ENCODE assay signal across 15 cellular contexts in the genomic region with DNA sequence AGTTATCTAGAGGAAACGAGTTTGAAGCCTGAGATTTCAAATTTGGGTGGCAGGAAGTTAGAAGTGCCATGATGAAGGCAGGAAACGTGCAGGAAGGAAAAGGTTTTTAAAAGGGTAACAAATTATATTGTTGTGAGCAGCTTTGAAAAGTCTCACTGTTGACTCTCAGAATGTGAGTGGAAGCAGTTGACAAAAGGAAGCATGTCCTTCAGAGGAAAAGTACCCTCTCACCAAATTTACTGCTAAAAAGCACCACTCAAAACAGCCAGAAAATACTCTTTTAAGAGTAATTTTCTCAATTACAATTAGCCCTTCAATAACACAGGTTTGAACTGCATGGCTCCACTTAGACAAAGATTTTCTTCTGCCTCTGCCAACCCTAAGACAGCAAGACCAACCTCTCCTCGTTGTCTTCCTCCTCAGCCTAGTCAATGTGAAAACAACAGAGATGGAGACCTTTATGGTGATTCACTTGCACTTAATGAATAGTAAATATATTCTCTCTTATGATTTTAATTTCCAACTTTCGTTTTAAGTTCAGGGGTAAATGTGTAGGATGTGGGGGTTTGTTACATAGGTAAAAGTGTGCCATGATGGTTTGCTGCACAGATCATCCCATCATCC.
A peak's percentile ranks its signal among the peaks of the same experiment; 100 is the strongest.
DNase-seq lines count a peak whose midpoint lies in the region; FAIRE-seq and TF ChIP-seq lines count a peak whose summit lies in the region.
"Had no signal": no experiment of that assay in that cellular context is flagged by ENCODE, and none has a peak within 500 bp of the region (broad histone marks: within the 10 kb centered on the region; RNA-seq: fewer than 3 reads in every experiment).

No MANE protein-coding gene starts in this region.

- H3K36me3 ChIP-seq in BLaER1 treated with 17β-estradiol and CSF1 and Interleukin-3, amounts not matched to agents 10 nM and 100 nM: no peaks in the 10 kb centered on the region
- H3K36me3 ChIP-seq in CD8-positive, alpha-beta memory T cell (ENCODE audit: insufficient read depth, low read length): no peaks in the 10 kb centered on the region
- H3K36me3 ChIP-seq in endothelial cell of umbilical vein (ENCODE audit: control insufficient read depth in 2 of 2, extremely low read depth in 1 of 2, insufficient read depth in 2 of 2, low read length in 2 of 2): no peaks in the 10 kb centered on the region
- H3K36me3 ChIP-seq in hepatocyte (replicated peaks; ENCODE audit: insufficient read depth, low read depth): no peaks in the 10 kb centered on the region
- H3K36me3 ChIP-seq: esophagus squamous epithelium, WERI-Rb-1 had no signal

- peak overlapping the region; percentile 73 to 97 (median 90) for H3K27ac Mint-ChIP-seq in CD8-positive, alpha-beta memory T cell
- H3K27ac Mint-ChIP-seq in activated CD4-positive, alpha-beta memory T cell treated with anti-CD3 and anti-CD28 coated beads for 36 hours: peak overlapping the region; percentile 93
- H3K27ac Mint-ChIP-seq: dendritic cell treated with granulocyte-macrophage colony-stimulating factor and Interleukin-4, amounts not matched to agents 40 ng/mL and 50 ng/mL, for 4 days had no signal

- H3K9me2 ChIP-seq in hepatocyte (replicated peaks; ENCODE audit: insufficient read depth): no peaks in the 10 kb centered on the region

- H3K4me3 ChIP-seq in BLaER1 treated with 17β-estradiol and CSF1 and Interleukin-3, amounts not matched to agents 10 nM and 100 nM: peak overlapping the region in 1 of 10 experiments; percentile 15; a peak in 1 of 20 replicates
- H3K4me3 ChIP-seq in CD8-positive, alpha-beta memory T cell (ENCODE audit: low read length): no peak overlapping the region
- H3K4me3 ChIP-seq in endothelial cell of umbilical vein (replicated peaks in 1 of 3; ENCODE audit: insufficient read depth in 1 of 3, low read depth in 1 of 3, low read length in 3 of 3): no peak overlapping the region
- no peak overlapping the region for H3K4me3 ChIP-seq in hepatocyte
- H3K4me3 ChIP-seq: esophagus squamous epithelium had no signal

- peak overlapping the region in 6 of 7 donors; percentile 38 to 73 (median 66) for H3K4me3 Mint-ChIP-seq in CD8-positive, alpha-beta memory T cell
- no peak overlapping the region for H3K4me3 Mint-ChIP-seq in activated CD4-positive, alpha-beta memory T cell treated with anti-CD3 and anti-CD28 coated beads for 36 hours
- H3K4me3 Mint-ChIP-seq: dendritic cell treated with granulocyte-macrophage colony-stimulating factor and Interleukin-4, amounts not matched to agents 40 ng/mL and 50 ng/mL, for 4 days had no signal

- H3K9me3 ChIP-seq in BLaER1 treated with 17β-estradiol and CSF1 and Interleukin-3, amounts not matched to agents 10 nM and 100 nM (replicated peaks in 1 of 11): peaks cover 0 to 56% (median 36%) of the 10 kb centered on the region in 11 experiments; a peak in 19 of 22 replicates
- no peaks in the 10 kb centered on the region for H3K9me3 ChIP-seq in CD8-positive, alpha-beta memory T cell (ENCODE audit: low read length)
- H3K9me3 ChIP-seq in endothelial cell of umbilical vein (replicated peaks; ENCODE audit: control insufficient read depth, insufficient read depth, low read length): no peaks in the 10 kb centered on the region
- H3K9me3 ChIP-seq in hepatocyte (ENCODE audit: low read depth): no peaks in the 10 kb centered on the region
- H3K9me3 ChIP-seq: esophagus squamous epithelium had no signal

- no peaks in the 10 kb centered on the region for H3K79me2 ChIP-seq in endothelial cell of umbilical vein (ENCODE audit: control insufficient read depth, insufficient read depth, low read length)
- H3K79me2 ChIP-seq in hepatocyte: no peaks in the 10 kb centered on the region

- 66% methylated on average over 4 of the region's 4 CpGs for WGBS in hepatocyte (ENCODE audit: low lambda C conversion rate, missing lambda C conversion rate)

- peak overlapping the region in 8 of 11 experiments; percentile 1 to 39 (median 15); a peak in 8 of 22 replicates for H3K9ac ChIP-seq in BLaER1 treated with 17β-estradiol and CSF1 and Interleukin-3, amounts not matched to agents 10 nM and 100 nM
- H3K9ac ChIP-seq in endothelial cell of umbilical vein (replicated peaks; ENCODE audit: extremely low read depth, insufficient read depth, low read length): no peak overlapping the region

- DNase-seq in CD8-positive, alpha-beta memory T cell: peak in 2 of 5 donors; percentile 5 to 33
- DNase-seq in activated CD4-positive, alpha-beta memory T cell treated with anti-CD3 and anti-CD28 coated beads for 36 hours: no peak
- DNase-seq in endothelial cell of umbilical vein (ENCODE audit: low read depth, low spot score) (peak; percentile 24), hepatocyte (ENCODE audit: low spot score) (no peak), NCI-H1694 treated with DMSO at 0.1 percent for 48 hours (lab: John Stamatoyannopoulos, UW) (no peak), iPS-NIHi7 (ENCODE audit: extremely low spot score) (no peak)
- DNase-seq: esophagus squamous epithelium, glutamatergic neuron, GOT3, mesenchymal stem cell, NCI-H1694, retina, WERI-Rb-1 had no signal

- H3K27me3 Mint-ChIP-seq in CD8-positive, alpha-beta memory T cell: no peaks in the 10 kb centered on the region
- H3K27me3 Mint-ChIP-seq in activated CD4-positive, alpha-beta memory T cell treated with anti-CD3 and anti-CD28 coated beads for 36 hours: no peaks in the 10 kb centered on the region
- H3K27me3 Mint-ChIP-seq: dendritic cell treated with granulocyte-macrophage colony-stimulating factor and Interleukin-4, amounts not matched to agents 40 ng/mL and 50 ng/mL, for 4 days had no signal

- TF ChIP-seq POLR2A in endothelial cell of umbilical vein (IDR thresholded peaks at IDR 0.05; ENCODE audit: low read depth, low read length): no peak

- no peaks in the 10 kb centered on the region for H3K27me3 ChIP-seq in BLaER1 treated with 17β-estradiol and CSF1 and Interleukin-3, amounts not matched to agents 10 nM and 100 nM
- H3K27me3 ChIP-seq in CD8-positive, alpha-beta memory T cell (ENCODE audit: insufficient read depth, low read length, poor library complexity, severe bottlenecking): no peaks in the 10 kb centered on the region
- H3K27me3 ChIP-seq in endothelial cell of umbilical vein (ENCODE audit: control insufficient read depth in 2 of 2, insufficient read depth in 2 of 2, low read length in 2 of 2) (no peaks in the 10 kb centered on the region), hepatocyte (no peaks in the 10 kb centered on the region)
- H3K27me3 ChIP-seq: esophagus squamous epithelium had no signal

- POLR2A ChIA-PET in CD8-positive, alpha-beta memory T cell (lab: Charles Lee): no interaction called here
- POLR2A ChIA-PET in activated CD4-positive, alpha-beta memory T cell treated with anti-CD3 and anti-CD28 coated beads for 36 hours (lab: Charles Lee): interaction anchor here (1.9 kb wide), 1 partner anchor 18 kb away, joined by 7 read pairs; no protein-coding TSS in a partner anchor
- POLR2A ChIA-PET in endothelial cell of umbilical vein (lab: Charles Lee): no interaction called here

- BruUV-seq in endothelial cell of umbilical vein (replicated peaks; lab: Mats Ljungman, UMichigan): no TSS peak

- no peak for FAIRE-seq in endothelial cell of umbilical vein (lab: Jason Lieb, UNC)

- H3K4me1 Mint-ChIP-seq in CD8-positive, alpha-beta memory T cell: peaks cover 34 to 41% (median 36%) of the 10 kb centered on the region in 3 donors
- peaks cover 28% of the 10 kb centered on the region for H3K4me1 Mint-ChIP-seq in activated CD4-positive, alpha-beta memory T cell treated with anti-CD3 and anti-CD28 coated beads for 36 hours (ENCODE audit: low read depth)

- dilution Hi-C loops in endothelial cell of umbilical vein (cut with MboI; ENCODE audit: extremely low pct_ligation_motif_present, low sequenced_read_pairs): no loop called here

- peak overlapping the region; percentile 8 for H2AFZ ChIP-seq in endothelial cell of umbilical vein (ENCODE audit: low read depth, low read length)
- H2AFZ ChIP-seq in hepatocyte: no peak overlapping the region

- H4K20me1 ChIP-seq in BLaER1 treated with 17β-estradiol and CSF1 and Interleukin-3, amounts not matched to agents 10 nM and 100 nM: no peaks in the 10 kb centered on the region
- H4K20me1 ChIP-seq in endothelial cell of umbilical vein (replicated peaks; ENCODE audit: control insufficient read depth, extremely low read depth, insufficient read depth, low read length) (no peaks in the 10 kb centered on the region), hepatocyte (ENCODE audit: insufficient read depth, poor library complexity, severe bottlenecking) (no peaks in the 10 kb centered on the region)

- peaks cover 18 to 50% (median 25%) of the 10 kb centered on the region in 10 experiments for H3K4me1 ChIP-seq in BLaER1 treated with 17β-estradiol and CSF1 and Interleukin-3, amounts not matched to agents 10 nM and 100 nM
- peaks cover 30% of the 10 kb centered on the region for H3K4me1 ChIP-seq in CD8-positive, alpha-beta memory T cell (ENCODE audit: insufficient read depth, low read length)
- H3K4me1 ChIP-seq in endothelial cell of umbilical vein (ENCODE audit: control insufficient read depth, extremely low read depth, insufficient read depth, low read length): peaks cover 10% of the 10 kb centered on the region
- H3K4me1 ChIP-seq in hepatocyte (ENCODE audit: insufficient read depth): no peaks in the 10 kb centered on the region

- H3K9me3 Mint-ChIP-seq in CD8-positive, alpha-beta memory T cell: no peaks in the 10 kb centered on the region
- no peaks in the 10 kb centered on the region for H3K9me3 Mint-ChIP-seq in activated CD4-positive, alpha-beta memory T cell treated with anti-CD3 and anti-CD28 coated beads for 36 hours
- H3K9me3 Mint-ChIP-seq: dendritic cell treated with granulocyte-macrophage colony-stimulating factor and Interleukin-4, amounts not matched to agents 40 ng/mL and 50 ng/mL, for 4 days had no signal

- no peaks in the 10 kb centered on the region for H3K9me1 ChIP-seq in endothelial cell of umbilical vein (replicated peaks; ENCODE audit: control insufficient read depth, extremely low read depth, insufficient read depth, low read length)

- no peaks in the 10 kb centered on the region for H3K36me3 Mint-ChIP-seq in CD8-positive, alpha-beta memory T cell
- no peaks in the 10 kb centered on the region for H3K36me3 Mint-ChIP-seq in activated CD4-positive, alpha-beta memory T cell treated with anti-CD3 and anti-CD28 coated beads for 36 hours

- H3K4me2 ChIP-seq in BLaER1 treated with 17β-estradiol and CSF1 and Interleukin-3, amounts not matched to agents 10 nM and 100 nM: peak overlapping the region; percentile 50 to 72 (median 65)
- H3K4me2 ChIP-seq in endothelial cell of umbilical vein (ENCODE audit: insufficient read depth, low read length): peak overlapping the region; percentile 46
- H3K4me2 ChIP-seq in hepatocyte: no peak overlapping the region

- CTCF ChIA-PET in CD8-positive, alpha-beta memory T cell (lab: Charles Lee): no interaction called here
- CTCF ChIA-PET in activated CD4-positive, alpha-beta memory T cell treated with anti-CD3 and anti-CD28 coated beads for 36 hours (lab: Charles Lee): interaction anchor here (0.5 to 1.1 kb wide), 3 partner anchors 17 to 456 kb away, joined by 3 to 4 read pairs (median 4); a partner anchor contains a TSS
- CTCF ChIA-PET in endothelial cell of umbilical vein (lab: Charles Lee): interaction anchor here (1.1 kb wide), 2 partner anchors 9 to 28 kb away, joined by 3 to 5 read pairs; no protein-coding TSS in a partner anchor

- intact Hi-C loops in activated CD4-positive, alpha-beta memory T cell treated with anti-CD3 and anti-CD28 coated beads for 36 hours (cut with micrococcal nuclease): loop anchor here (1.0 to 5.0 kb wide), 2 partner anchors 18 to 38 kb away; no protein-coding TSS in a partner anchor
- intact Hi-C loops in endothelial cell of umbilical vein (cut with micrococcal nuclease): no loop called here

- H3K27ac ChIP-seq in BLaER1 treated with 17β-estradiol and CSF1 and Interleukin-3, amounts not matched to agents 10 nM and 100 nM: peak overlapping the region in 10 of 11 experiments; percentile 6 to 69 (median 46); a peak in 18 of 22 replicates
- peak overlapping the region; percentile 21 for H3K27ac ChIP-seq in CD8-positive, alpha-beta memory T cell (ENCODE audit: low read depth, low read length)
- H3K27ac ChIP-seq in endothelial cell of umbilical vein (ENCODE audit: insufficient read depth, low read depth, low read length) (no peak overlapping the region), hepatocyte (no peak overlapping the region)
- H3K27ac ChIP-seq: esophagus squamous epithelium, WERI-Rb-1 had no signal

- no peak for TF ChIP-seq CTCF in endothelial cell of umbilical vein (IDR thresholded peaks at IDR 0.05; ENCODE audit: extremely low read depth in 1 of 2, insufficient read depth in 1 of 2, low read depth in 1 of 2, low read length in 2 of 2)
- TF ChIP-seq CTCF in hepatocyte (IDR thresholded peaks at IDR 0.05; ENCODE audit: poor library complexity): no peak

Comparison
In these comparisons a context has a peak if more than half of its experiments do, and no peak if none do; other contexts are left out.
1. H3K27ac ChIP-seq: peak in BLaER1 treated with 17β-estradiol and CSF1 and Interleukin-3, amounts not matched to agents 10 nM and 100 nM (10 of 11) and CD8-positive, alpha-beta memory T cell (single experiment); none in endothelial cell of umbilical vein (single experiment) and hepatocyte (single experiment).